ENCODE assay signal across 1 cellular context in genomic region chr2:10569460-10569859, GRCh38.
TF ChIP-seq lines count a peak whose summit lies in the region.

No MANE protein-coding gene starts in this region.

TF ChIP-seq in WTC11, 78 proteins besides CTCF, POLR2A, EP300 and RAD21 (continued from another document):
- no peak for TF ChIP-seq AFF4 (CRISPR knock-in tag; IDR thresholded peaks at IDR 0.05; ENCODE audit: borderline replicate concordance)
- no peak for TF ChIP-seq ZNF671 (CRISPR knock-in tag; IDR thresholded peaks at IDR 0.05)
- no peak for TF ChIP-seq TCF7 (CRISPR knock-in tag; IDR thresholded peaks at IDR 0.05; ENCODE audit: low read depth)
- TF ChIP-seq GRHL2 (CRISPR knock-in tag; IDR thresholded peaks at IDR 0.05; ENCODE audit: insufficient replicate concordance, severe bottlenecking), result no peak
- TF ChIP-seq ZNF396 (CRISPR knock-in tag; IDR thresholded peaks at IDR 0.05; ENCODE audit: borderline replicate concordance), result no peak
- TF ChIP-seq ETV6 (CRISPR knock-in tag; IDR thresholded peaks at IDR 0.05), result no peak
- TF ChIP-seq, protein P1, sequence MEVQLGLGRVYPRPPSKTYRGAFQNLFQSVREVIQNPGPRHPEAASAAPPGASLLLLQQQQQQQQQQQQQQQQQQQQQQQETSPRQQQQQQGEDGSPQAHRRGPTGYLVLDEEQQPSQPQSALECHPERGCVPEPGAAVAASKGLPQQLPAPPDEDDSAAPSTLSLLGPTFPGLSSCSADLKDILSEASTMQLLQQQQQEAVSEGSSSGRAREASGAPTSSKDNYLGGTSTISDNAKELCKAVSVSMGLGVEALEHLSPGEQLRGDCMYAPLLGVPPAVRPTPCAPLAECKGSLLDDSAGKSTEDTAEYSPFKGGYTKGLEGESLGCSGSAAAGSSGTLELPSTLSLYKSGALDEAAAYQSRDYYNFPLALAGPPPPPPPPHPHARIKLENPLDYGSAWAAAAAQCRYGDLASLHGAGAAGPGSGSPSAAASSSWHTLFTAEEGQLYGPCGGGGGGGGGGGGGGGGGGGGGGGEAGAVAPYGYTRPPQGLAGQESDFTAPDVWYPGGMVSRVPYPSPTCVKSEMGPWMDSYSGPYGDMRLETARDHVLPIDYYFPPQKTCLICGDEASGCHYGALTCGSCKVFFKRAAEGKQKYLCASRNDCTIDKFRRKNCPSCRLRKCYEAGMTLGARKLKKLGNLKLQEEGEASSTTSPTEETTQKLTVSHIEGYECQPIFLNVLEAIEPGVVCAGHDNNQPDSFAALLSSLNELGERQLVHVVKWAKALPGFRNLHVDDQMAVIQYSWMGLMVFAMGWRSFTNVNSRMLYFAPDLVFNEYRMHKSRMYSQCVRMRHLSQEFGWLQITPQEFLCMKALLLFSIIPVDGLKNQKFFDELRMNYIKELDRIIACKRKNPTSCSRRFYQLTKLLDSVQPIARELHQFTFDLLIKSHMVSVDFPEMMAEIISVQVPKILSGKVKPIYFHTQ (CRISPR knock-in tag; IDR thresholded peaks at IDR 0.05), result no peak
- no peak for TF ChIP-seq MYBL2 (CRISPR knock-in tag; IDR thresholded peaks at IDR 0.05)
- no peak for TF ChIP-seq HMGA2 (CRISPR knock-in tag; IDR thresholded peaks at IDR 0.05)
- no peak for TF ChIP-seq FOXP1 (CRISPR knock-in tag; IDR thresholded peaks at IDR 0.05; ENCODE audit: borderline replicate concordance)
- TF ChIP-seq, protein P2, sequence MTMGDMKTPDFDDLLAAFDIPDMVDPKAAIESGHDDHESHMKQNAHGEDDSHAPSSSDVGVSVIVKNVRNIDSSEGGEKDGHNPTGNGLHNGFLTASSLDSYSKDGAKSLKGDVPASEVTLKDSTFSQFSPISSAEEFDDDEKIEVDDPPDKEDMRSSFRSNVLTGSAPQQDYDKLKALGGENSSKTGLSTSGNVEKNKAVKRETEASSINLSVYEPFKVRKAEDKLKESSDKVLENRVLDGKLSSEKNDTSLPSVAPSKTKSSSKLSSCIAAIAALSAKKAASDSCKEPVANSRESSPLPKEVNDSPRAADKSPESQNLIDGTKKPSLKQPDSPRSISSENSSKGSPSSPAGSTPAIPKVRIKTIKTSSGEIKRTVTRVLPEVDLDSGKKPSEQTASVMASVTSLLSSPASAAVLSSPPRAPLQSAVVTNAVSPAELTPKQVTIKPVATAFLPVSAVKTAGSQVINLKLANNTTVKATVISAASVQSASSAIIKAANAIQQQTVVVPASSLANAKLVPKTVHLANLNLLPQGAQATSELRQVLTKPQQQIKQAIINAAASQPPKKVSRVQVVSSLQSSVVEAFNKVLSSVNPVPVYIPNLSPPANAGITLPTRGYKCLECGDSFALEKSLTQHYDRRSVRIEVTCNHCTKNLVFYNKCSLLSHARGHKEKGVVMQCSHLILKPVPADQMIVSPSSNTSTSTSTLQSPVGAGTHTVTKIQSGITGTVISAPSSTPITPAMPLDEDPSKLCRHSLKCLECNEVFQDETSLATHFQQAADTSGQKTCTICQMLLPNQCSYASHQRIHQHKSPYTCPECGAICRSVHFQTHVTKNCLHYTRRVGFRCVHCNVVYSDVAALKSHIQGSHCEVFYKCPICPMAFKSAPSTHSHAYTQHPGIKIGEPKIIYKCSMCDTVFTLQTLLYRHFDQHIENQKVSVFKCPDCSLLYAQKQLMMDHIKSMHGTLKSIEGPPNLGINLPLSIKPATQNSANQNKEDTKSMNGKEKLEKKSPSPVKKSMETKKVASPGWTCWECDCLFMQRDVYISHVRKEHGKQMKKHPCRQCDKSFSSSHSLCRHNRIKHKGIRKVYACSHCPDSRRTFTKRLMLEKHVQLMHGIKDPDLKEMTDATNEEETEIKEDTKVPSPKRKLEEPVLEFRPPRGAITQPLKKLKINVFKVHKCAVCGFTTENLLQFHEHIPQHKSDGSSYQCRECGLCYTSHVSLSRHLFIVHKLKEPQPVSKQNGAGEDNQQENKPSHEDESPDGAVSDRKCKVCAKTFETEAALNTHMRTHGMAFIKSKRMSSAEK (CRISPR knock-in tag; IDR thresholded peaks at IDR 0.05; ENCODE audit: borderline replicate concordance), result no peak
- TF ChIP-seq TEAD1 (CRISPR knock-in tag; IDR thresholded peaks at IDR 0.05), result no peak
